17 cellular contexts compared by ENCODE assay signal in the genomic region with DNA sequence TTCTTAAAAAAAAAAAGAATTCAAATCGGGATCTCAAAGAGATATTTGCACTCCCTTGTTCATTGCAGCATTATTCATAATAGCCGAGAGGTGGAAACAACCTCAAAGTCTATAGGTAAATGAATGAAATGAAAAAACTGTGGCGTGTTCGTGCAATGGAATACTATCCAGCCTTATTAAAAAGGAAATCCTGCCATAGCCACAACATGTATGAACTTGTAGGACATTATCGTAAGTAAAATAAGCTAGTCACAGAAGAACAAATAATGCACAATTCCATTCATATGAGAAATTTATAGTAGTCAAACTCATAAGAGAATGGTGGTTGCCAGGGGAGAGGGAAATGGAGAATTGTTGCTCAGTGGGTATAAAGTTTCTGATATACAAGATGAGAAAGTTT. TPM values are rescaled to one million over a fixed set of nuclear protein-coding genes. Genes with fewer than 3 reads are reported as not detected.
DNase-seq lines count a peak whose midpoint lies in the region; ATAC-seq, FAIRE-seq and TF ChIP-seq lines count a peak whose summit lies in the region.
"Had no signal": no experiment of that assay in that cellular context is flagged by ENCODE, and none has a peak within 500 bp of the region (broad histone marks: within the 10 kb centered on the region; RNA-seq: fewer than 3 reads in every experiment).

No MANE protein-coding gene starts in this region.

- DNase-seq in left ventricle myocardium inferior (no peak), right atrium auricular region (ENCODE audit: low spot score) (no peak), bronchial epithelial cell (ENCODE audit: low read depth) (peak; percentile 99), keratinocyte (ENCODE audit: low read depth, low spot score) (peak; percentile 21), WTC11 (ENCODE audit: low spot score) (no peak), NCI-H146 (lab: John Stamatoyannopoulos, UW) (no peak), suprapubic skin (ENCODE audit: low spot score in 2 of 2) (no peak)
- DNase-seq in NK-92 treated with Interleukin-12 subunit alpha and Interleukin-12 subunit beta, amount 100 ng/mL, for 24 hours (lab: John Stamatoyannopoulos, UW) = no peak
- DNase-seq: Caco-2; CD8-positive, alpha-beta memory T cell; DND-41; GDM1; H7 had no signal

- TF ChIP-seq CTCF in left ventricle myocardium inferior (IDR thresholded peaks at IDR 0.05; ENCODE audit: borderline replicate concordance) = no peak
- no peak for TF ChIP-seq CTCF in right atrium auricular region (IDR thresholded peaks at IDR 0.05)
- TF ChIP-seq CTCF in bronchial epithelial cell (IDR thresholded peaks at IDR 0.05; ENCODE audit: insufficient read depth, low read length, severe bottlenecking) = no peak
- no peak for TF ChIP-seq CTCF in keratinocyte (optimal IDR thresholded peaks at IDR 0.05 in 1 of 3, IDR thresholded peaks at IDR 0.05 in 1 of 3, conservative IDR thresholded peaks at IDR 0.05 in 1 of 3; ENCODE audit: extremely low read depth in 1 of 3, insufficient read depth in 2 of 3, low read length in 3 of 3)
- no peak for TF ChIP-seq CTCF in WTC11 (IDR thresholded peaks at IDR 0.05)
- TF ChIP-seq CTCF in suprapubic skin (IDR thresholded peaks at IDR 0.05) = no peak

- no peaks in the 10 kb centered on the region for H3K9me3 ChIP-seq in left ventricle myocardium inferior (replicated peaks)
- H3K9me3 ChIP-seq in right atrium auricular region = no peaks in the 10 kb centered on the region
- H3K9me3 ChIP-seq in keratinocyte (ENCODE audit: control insufficient read depth, low read depth, low read length) = no peaks in the 10 kb centered on the region
- no peaks in the 10 kb centered on the region for H3K9me3 ChIP-seq in suprapubic skin
- H3K9me3 ChIP-seq: Caco-2 had no signal

- H3K4me1 Mint-ChIP-seq in WTC11 = peaks cover 31% of the 10 kb centered on the region
- H3K4me1 Mint-ChIP-seq: CD14-positive monocyte had no signal

- H3K4me3 ChIP-seq in left ventricle myocardium inferior (no peak overlapping the region), right atrium auricular region (no peak overlapping the region), bronchial epithelial cell (ENCODE audit: low read depth, low read length) (no peak overlapping the region), keratinocyte (ENCODE audit: control insufficient read depth in 2 of 3, extremely low read depth in 1 of 3, insufficient read depth in 2 of 3, low read depth in 1 of 3, low read length in 3 of 3) (no peak overlapping the region), suprapubic skin (no peak overlapping the region)
- H3K4me3 ChIP-seq: GM23338 had no signal

- no peaks in the 10 kb centered on the region for H3K36me3 Mint-ChIP-seq in WTC11

- FAIRE-seq in bronchial epithelial cell (lab: Jason Lieb, UNC) (no peak), keratinocyte (lab: Jason Lieb, UNC) (no peak)
- FAIRE-seq: GM12892 had no signal

- no peak overlapping the region for H2AFZ ChIP-seq in keratinocyte (ENCODE audit: control insufficient read depth, low read length)
- H2AFZ ChIP-seq: GM23338 had no signal

- no peaks in the 10 kb centered on the region for H3K36me3 ChIP-seq in left ventricle myocardium inferior
- H3K36me3 ChIP-seq in right atrium auricular region = no peaks in the 10 kb centered on the region
- no peaks in the 10 kb centered on the region for H3K36me3 ChIP-seq in bronchial epithelial cell (ENCODE audit: control insufficient read depth, insufficient read depth, low read length)
- no peaks in the 10 kb centered on the region for H3K36me3 ChIP-seq in keratinocyte (ENCODE audit: control insufficient read depth in 2 of 2, extremely low read depth in 1 of 2, insufficient read depth in 2 of 2, low read length in 2 of 2)
- H3K36me3 ChIP-seq in suprapubic skin = no peaks in the 10 kb centered on the region

- 80% methylated on average over 5 of the region's 5 CpGs for WGBS in suprapubic skin

- POLR2A ChIA-PET in WTC11 (lab: Charles Lee) = no interaction called here

- CTCF ChIA-PET in WTC11 (lab: Charles Lee) = no interaction called here

- no peak for TF ChIP-seq EP300 in suprapubic skin (IDR thresholded peaks at IDR 0.05)

- H3K27ac ChIP-seq in left ventricle myocardium inferior (replicated peaks) = peak overlapping the region; percentile 90
- no peak overlapping the region for H3K27ac ChIP-seq in right atrium auricular region
- H3K27ac ChIP-seq in keratinocyte (ENCODE audit: control insufficient read depth, insufficient read depth, low read length) = no peak overlapping the region
- no peak overlapping the region for H3K27ac ChIP-seq in suprapubic skin
- H3K27ac ChIP-seq: 22Rv1 had no signal

- no peaks in the 10 kb centered on the region; the same call in 1 of the 2 replicates for H3K27me3 Mint-ChIP-seq in WTC11 (ENCODE audit: low read depth)

- H3K27ac Mint-ChIP-seq in WTC11 = no peak overlapping the region
- H3K27ac Mint-ChIP-seq: GM23338 had no signal

- intact Hi-C loops in left ventricle myocardium inferior (cut with micrococcal nuclease) = no loop called here

- no peak for TF ChIP-seq POLR2A in suprapubic skin (IDR thresholded peaks at IDR 0.05)

- dilution Hi-C loops in keratinocyte (cut with MboI; ENCODE audit: extremely low pct_ligation_motif_present, low sequenced_read_pairs) = no loop called here

- H4K20me1 ChIP-seq in keratinocyte (ENCODE audit: control insufficient read depth, extremely low read depth, insufficient read depth, low read length) = no peaks in the 10 kb centered on the region

- H3K4me3 Mint-ChIP-seq in WTC11 = no peak overlapping the region
- H3K4me3 Mint-ChIP-seq: CD14-positive monocyte; CD8-positive, alpha-beta memory T cell; GM23338 had no signal

- H3K9me1 ChIP-seq in keratinocyte (ENCODE audit: control insufficient read depth, extremely low read depth, insufficient read depth, low read length) = no peaks in the 10 kb centered on the region

- H3K4me2 ChIP-seq in keratinocyte (ENCODE audit: control insufficient read depth, extremely low read depth, insufficient read depth, low read depth, low read length) = no peak overlapping the region
- H3K4me2 ChIP-seq: GM23338 had no signal

- no peak for ATAC-seq in WTC11
- ATAC-seq: GM23338 had no signal

- H3K9ac ChIP-seq in keratinocyte (ENCODE audit: control insufficient read depth, extremely low read depth, insufficient read depth, low read length) = no peak overlapping the region

- H3K79me2 ChIP-seq in keratinocyte (ENCODE audit: control insufficient read depth, insufficient read depth, low read length) = peaks cover 4% of the 10 kb centered on the region

- no peaks in the 10 kb centered on the region for H3K27me3 ChIP-seq in left ventricle myocardium inferior (ENCODE audit: low read depth)
- no peaks in the 10 kb centered on the region for H3K27me3 ChIP-seq in right atrium auricular region
- H3K27me3 ChIP-seq in bronchial epithelial cell (ENCODE audit: control insufficient read depth, insufficient read depth, low read length) = no peaks in the 10 kb centered on the region
- no peaks in the 10 kb centered on the region for H3K27me3 ChIP-seq in keratinocyte (ENCODE audit: control insufficient read depth, extremely low read depth, insufficient read depth, low read length)
- no peaks in the 10 kb centered on the region for H3K27me3 ChIP-seq in suprapubic skin

- H3K4me1 ChIP-seq in left ventricle myocardium inferior (peaks cover 75% of the 10 kb centered on the region), right atrium auricular region (peaks cover 0 to 33% of the 10 kb centered on the region in 2 donors), keratinocyte (ENCODE audit: control insufficient read depth, extremely low read depth, insufficient read depth, low read length) (peaks cover 10% of the 10 kb centered on the region), suprapubic skin (peaks cover 6% of the 10 kb centered on the region)

- H3K9me3 Mint-ChIP-seq in WTC11 = no peaks in the 10 kb centered on the region
- H3K9me3 Mint-ChIP-seq: CD8-positive, alpha-beta memory T cell; GM23338 had no signal

TF ChIP-seq in WTC11, 78 proteins besides CTCF, POLR2A, EP300 and RAD21:
- TF ChIP-seq E2F1 (CRISPR knock-in tag; IDR thresholded peaks at IDR 0.05) (no peak), NFE2L1 (CRISPR knock-in tag; IDR thresholded peaks at IDR 0.05) (no peak)

RNA-seq across cellular contexts. Expression of gene GRK5, which starts 37.9 kb away (rescaled TPM):
- 52.8 TPM for total RNA-seq in left ventricle myocardium inferior
- total RNA-seq in right atrium auricular region = 10 to 100 TPM; 19.2 to 53.8 TPM
- total RNA-seq in bronchial epithelial cell = 1.5 and 2.4 TPM in 2 replicates
- 3.6 to 12.2 TPM (median 7.6 TPM) in 3 replicates for polyA plus RNA-seq in keratinocyte
- 2.8 TPM for polyA plus RNA-seq in keratinocyte (2011; ENCODE audit: low read depth)
- 6.6 and 7.3 TPM in 2 replicates for polyA plus RNA-seq in keratinocyte (2011; cell fraction: cytosol; rRNA removed)
- polyA plus RNA-seq in keratinocyte (2011; cell fraction: nucleus; rRNA removed) = 6.1 and 8.2 TPM in 2 replicates
- 3.0 and 12.6 TPM in 2 replicates for polyA plus RNA-seq in keratinocyte (2012; ENCODE audit: low replicate concordance)
- polyA minus RNA-seq in keratinocyte = 3.6 to 10.9 TPM (median 5.2 TPM) in 3 replicates
- 3.5 TPM for polyA minus RNA-seq in keratinocyte (2011; cell fraction: cytosol; rRNA and poly(A)+ RNA removed)
- 2.2 and 3.3 TPM in 2 replicates for polyA minus RNA-seq in keratinocyte (2011; cell fraction: nucleus; rRNA and poly(A)+ RNA removed)
- total RNA-seq in WTC11 (2021) = 1.9 to 2.3 TPM (median 2.2 TPM) in 3 replicates
- 1 to 10 TPM; 4.8 to 9.0 (median 6.7) TPM for total RNA-seq in suprapubic skin

Comparison
In these comparisons a context has a peak if more than half of its experiments do, and no peak if none do; other contexts are left out.
1. DNase-seq: peak in bronchial epithelial cell (single experiment) and keratinocyte (single experiment); none in left ventricle myocardium inferior (single experiment), right atrium auricular region (single experiment), NK-92 treated with Interleukin-12 subunit alpha and Interleukin-12 subunit beta, amount 100 ng/mL, for 24 hours (single experiment), WTC11 (single experiment), NCI-H146 (single experiment) and suprapubic skin (0 of 2).